In genomic region chr9:109331353-109331752, GRCh38 we compare ENCODE assay signal across 15 cellular contexts. TPM values are rescaled to one million over a fixed set of nuclear protein-coding genes. Genes with fewer than 3 reads are reported as not detected.
DNase-seq lines count a peak whose midpoint lies in the region; ATAC-seq and TF ChIP-seq lines count a peak whose summit lies in the region.
"Had no signal": no experiment of that assay in that cellular context is flagged by ENCODE, and none has a peak within 500 bp of the region (broad histone marks: within the 10 kb centered on the region; RNA-seq: fewer than 3 reads in every experiment).

No MANE protein-coding gene starts in this region.

- H3K79me2 ChIP-seq in osteoblast (ENCODE audit: insufficient read depth, low read length), result no peaks in the 10 kb centered on the region

- no peak overlapping the region for H3K4me3 ChIP-seq in osteoblast (ENCODE audit: insufficient read depth, low read length)
- H3K4me3 ChIP-seq: coronary artery, HAP-1 had no signal

- H3K36me3 Mint-ChIP-seq in activated T-helper 1 cell treated with anti-CD3 and anti-CD28 coated beads, Interleukin-12 subunit alpha, Interleukin-12 subunit beta, Interleukin-2, Interleukin-4 antibody, amounts not matched to agents 30 ng/mL and 10 ng/mL and 1 ng/mL, durations not matched to agents 14 hours and 24 hours and 36 hours (ENCODE audit: low read depth), result no peaks in the 10 kb centered on the region
- no peaks in the 10 kb centered on the region for H3K36me3 Mint-ChIP-seq in activated naive CD4-positive, alpha-beta T cell treated with anti-CD3 and anti-CD28 coated beads, Interleukin-2, amount 50 U/mL, for 72 hours
- H3K36me3 Mint-ChIP-seq: CD4-positive, alpha-beta memory T cell had no signal

- intact Hi-C loops in Right ventricle myocardium superior (cut with DNase I), result no loop called here
- intact Hi-C loops in activated T-helper 1 cell treated with anti-CD3 and anti-CD28 coated beads, Interleukin-12 subunit alpha, Interleukin-12 subunit beta, Interleukin-2, Interleukin-4 antibody, amounts not matched to agents 30 ng/mL and 10 ng/mL and 1 ng/mL, durations not matched to agents 14 hours and 24 hours and 36 hours (cut with micrococcal nuclease), result no loop called here

- no peak overlapping the region for H3K4me2 ChIP-seq in osteoblast (ENCODE audit: insufficient read depth, low read length)

- no peak overlapping the region for H3K27ac ChIP-seq in osteoblast (ENCODE audit: low read depth, low read length)
- H3K27ac ChIP-seq: coronary artery, HL-60 had no signal

- H3K27me3 ChIP-seq in osteoblast (ENCODE audit: insufficient read depth, low read length), result peaks cover 46% of the 10 kb centered on the region

- H3K4me1 ChIP-seq in osteoblast (ENCODE audit: insufficient read depth, low read length), result peaks cover 5% of the 10 kb centered on the region

- H3K4me1 Mint-ChIP-seq in activated T-helper 1 cell treated with anti-CD3 and anti-CD28 coated beads, Interleukin-12 subunit alpha, Interleukin-12 subunit beta, Interleukin-2, Interleukin-4 antibody, amounts not matched to agents 30 ng/mL and 10 ng/mL and 1 ng/mL, durations not matched to agents 14 hours and 24 hours and 36 hours (ENCODE audit: low read depth), result no peaks in the 10 kb centered on the region
- H3K4me1 Mint-ChIP-seq: CD4-positive, alpha-beta memory T cell had no signal

- TF ChIP-seq CTCF in osteoblast (IDR thresholded peaks at IDR 0.05; ENCODE audit: extremely low read depth, low read depth, low read length), result no peak

- ATAC-seq in SK-N-SH treated with all-trans-retinoic acid at 6 μM for 48 hours (peak; percentile 64; the same call in 1 of the 3 replicates), Right ventricle myocardium superior (ENCODE audit: poor library complexity) (peak; percentile 83), GM21390 (IDR thresholded peaks at IDR 0.05; ENCODE audit: unreplicated experiment) (no peak)
- ATAC-seq in activated naive CD4-positive, alpha-beta T cell treated with anti-CD3 and anti-CD28 coated beads, Interleukin-2, amount 50 U/mL, for 72 hours, result no peak

- H2AFZ ChIP-seq in osteoblast (ENCODE audit: low read length), result peak overlapping the region; percentile 25

- H3K27me3 Mint-ChIP-seq in activated T-helper 1 cell treated with anti-CD3 and anti-CD28 coated beads, Interleukin-12 subunit alpha, Interleukin-12 subunit beta, Interleukin-2, Interleukin-4 antibody, amounts not matched to agents 30 ng/mL and 10 ng/mL and 1 ng/mL, durations not matched to agents 14 hours and 24 hours and 36 hours (ENCODE audit: insufficient read depth), result peaks cover 30% of the 10 kb centered on the region

- H3K9me3 Mint-ChIP-seq in activated T-helper 1 cell treated with anti-CD3 and anti-CD28 coated beads, Interleukin-12 subunit alpha, Interleukin-12 subunit beta, Interleukin-2, Interleukin-4 antibody, amounts not matched to agents 30 ng/mL and 10 ng/mL and 1 ng/mL, durations not matched to agents 14 hours and 24 hours and 36 hours, result no peaks in the 10 kb centered on the region
- no peaks in the 10 kb centered on the region for H3K9me3 Mint-ChIP-seq in activated naive CD4-positive, alpha-beta T cell treated with anti-CD3 and anti-CD28 coated beads, Interleukin-2, amount 50 U/mL, for 72 hours

- no peaks in the 10 kb centered on the region for H4K20me1 ChIP-seq in osteoblast (ENCODE audit: insufficient read depth, low read length)

- no peaks in the 10 kb centered on the region for H3K9me3 ChIP-seq in osteoblast (ENCODE audit: low read depth, low read length)
- H3K9me3 ChIP-seq: HAP-1 had no signal

- DNase-seq in DMS153 treated with DMSO at 0.1 percent for 48 hours (lab: John Stamatoyannopoulos, UW; ENCODE audit: unreplicated experiment) (peak; percentile 42), Right ventricle myocardium superior (peak; percentile 63), osteoblast (ENCODE audit: insufficient read length, low spot score, missing footprints) (no peak), NCI-H187 (lab: John Stamatoyannopoulos, UW) (no peak)
- no peak for DNase-seq in activated T-helper 1 cell treated with anti-CD3 and anti-CD28 coated beads, Interleukin-12 subunit alpha, Interleukin-12 subunit beta, Interleukin-2, Interleukin-4 antibody, amounts not matched to agents 30 ng/mL and 10 ng/mL and 1 ng/mL, durations not matched to agents 14 hours and 24 hours and 36 hours (ENCODE audit: low spot score)
- DNase-seq in activated naive CD4-positive, alpha-beta T cell treated with anti-CD3 and anti-CD28 coated beads, Interleukin-2, amount 50 U/mL, for 72 hours (ENCODE audit: low spot score in 2 of 2), result no peak
- DNase-seq: activated T-cell treated with anti-CD3 and anti-CD28 coated beads, Interleukin-2, amount 50 U/mL, for 48 hours; CD4-positive, alpha-beta memory T cell; NCI-H2171; stimulated activated CD4-positive, alpha-beta T cell treated with anti-CD3 and anti-CD28 coated beads, Interleukin-12 subunit alpha, Interleukin-12 subunit beta, amount 100 ng/mL, for 4 hours had no signal

- H3K36me3 ChIP-seq in osteoblast (ENCODE audit: insufficient read depth, low read length), result no peaks in the 10 kb centered on the region
- H3K36me3 ChIP-seq: HAP-1 had no signal

- H3K4me3 Mint-ChIP-seq in activated T-helper 1 cell treated with anti-CD3 and anti-CD28 coated beads, Interleukin-12 subunit alpha, Interleukin-12 subunit beta, Interleukin-2, Interleukin-4 antibody, amounts not matched to agents 30 ng/mL and 10 ng/mL and 1 ng/mL, durations not matched to agents 14 hours and 24 hours and 36 hours, result no peak overlapping the region
- H3K4me3 Mint-ChIP-seq: CD4-positive, alpha-beta memory T cell had no signal

- no peak overlapping the region for H3K27ac Mint-ChIP-seq in activated T-helper 1 cell treated with anti-CD3 and anti-CD28 coated beads, Interleukin-12 subunit alpha, Interleukin-12 subunit beta, Interleukin-2, Interleukin-4 antibody, amounts not matched to agents 30 ng/mL and 10 ng/mL and 1 ng/mL, durations not matched to agents 14 hours and 24 hours and 36 hours
- no peak overlapping the region for H3K27ac Mint-ChIP-seq in activated naive CD4-positive, alpha-beta T cell treated with anti-CD3 and anti-CD28 coated beads, Interleukin-2, amount 50 U/mL, for 72 hours
- H3K27ac Mint-ChIP-seq: CD4-positive, alpha-beta memory T cell had no signal

TF ChIP-seq in SK-N-SH treated with all-trans-retinoic acid at 6 μM for 48 hours, 23 proteins besides CTCF, POLR2A, EP300 and RAD21 (continues in another document):
- no peak for TF ChIP-seq BACH2 (CRISPR knock-in tag; IDR thresholded peaks at IDR 0.05; ENCODE audit: borderline replicate concordance)
- TF ChIP-seq CSDC2 (CRISPR knock-in tag; IDR thresholded peaks at IDR 0.05), result no peak
- TF ChIP-seq ZFP3 (CRISPR knock-in tag; IDR thresholded peaks at IDR 0.05), result no peak
- TF ChIP-seq TSHZ2 (CRISPR knock-in tag; IDR thresholded peaks at IDR 0.05), result no peak
- TF ChIP-seq POU6F1 (CRISPR knock-in tag; IDR thresholded peaks at IDR 0.05; ENCODE audit: borderline replicate concordance, low read depth), result no peak
- TF ChIP-seq PPARA (CRISPR knock-in tag; IDR thresholded peaks at IDR 0.05; ENCODE audit: borderline replicate concordance), result no peak

RNA-seq across cellular contexts. Expression of gene EPB41L4B, which starts 10.5 kb away (rescaled TPM):
- 9.9 TPM for total RNA-seq in Right ventricle myocardium superior
- 2.1 and 2.2 TPM in 2 replicates for total RNA-seq in osteoblast
- 2.0 and 2.2 TPM in 2 replicates for total RNA-seq in activated T-helper 1 cell treated with anti-CD3 and anti-CD28 coated beads, Interleukin-12 subunit alpha, Interleukin-12 subunit beta, Interleukin-2, Interleukin-4 antibody, amounts not matched to agents 30 ng/mL and 10 ng/mL and 1 ng/mL, durations not matched to agents 14 hours and 24 hours and 36 hours
- total RNA-seq in activated naive CD4-positive, alpha-beta T cell treated with anti-CD3 and anti-CD28 coated beads, Interleukin-2, amount 50 U/mL, for 72 hours, result under 1 TPM in 1 of 2 donors, not detected in 1; 0.51 TPM
- total RNA-seq: CD4-positive, alpha-beta memory T cell had no signal

Comparison
In these comparisons a context has a peak if more than half of its experiments do, and no peak if none do; other contexts are left out.
1. DNase-seq: peak in DMS153 treated with DMSO at 0.1 percent for 48 hours (single experiment) and Right ventricle myocardium superior (single experiment); none in osteoblast (single experiment), activated T-helper 1 cell treated with anti-CD3 and anti-CD28 coated beads, Interleukin-12 subunit alpha, Interleukin-12 subunit beta, Interleukin-2, Interleukin-4 antibody, amounts not matched to agents 30 ng/mL and 10 ng/mL and 1 ng/mL, durations not matched to agents 14 hours and 24 hours and 36 hours (single experiment), NCI-H187 (0 of 2) and activated naive CD4-positive, alpha-beta T cell treated with anti-CD3 and anti-CD28 coated beads, Interleukin-2, amount 50 U/mL, for 72 hours (0 of 2).
2. ATAC-seq: peak in SK-N-SH treated with all-trans-retinoic acid at 6 μM for 48 hours (single experiment) and Right ventricle myocardium superior (single experiment); none in GM21390 (single experiment) and activated naive CD4-positive, alpha-beta T cell treated with anti-CD3 and anti-CD28 coated beads, Interleukin-2, amount 50 U/mL, for 72 hours (0 of 2).